In genomic region chr10:113357688-113358306, GRCh38 we compare ENCODE assay signal across 1 cellular context.
TF ChIP-seq lines count a peak whose summit lies in the region.

No MANE protein-coding gene starts in this region.

TF ChIP-seq in WTC11, 78 proteins besides CTCF, POLR2A, EP300 and RAD21 (continued from another document):
- TF ChIP-seq ZSCAN18 (CRISPR knock-in tag; IDR thresholded peaks at IDR 0.05) (no peak), ESRRA (CRISPR knock-in tag; IDR thresholded peaks at IDR 0.05; ENCODE audit: borderline replicate concordance) (no peak), ZBTB21 (CRISPR knock-in tag; IDR thresholded peaks at IDR 0.05; ENCODE audit: borderline replicate concordance) (no peak), FOXJ3 (CRISPR knock-in tag; IDR thresholded peaks at IDR 0.05; ENCODE audit: borderline replicate concordance) (no peak), GTF2I (CRISPR knock-in tag; conservative IDR thresholded peaks at IDR 0.05) (no peak)
